ENCODE assay signal across 21 cellular contexts in the genomic region with DNA sequence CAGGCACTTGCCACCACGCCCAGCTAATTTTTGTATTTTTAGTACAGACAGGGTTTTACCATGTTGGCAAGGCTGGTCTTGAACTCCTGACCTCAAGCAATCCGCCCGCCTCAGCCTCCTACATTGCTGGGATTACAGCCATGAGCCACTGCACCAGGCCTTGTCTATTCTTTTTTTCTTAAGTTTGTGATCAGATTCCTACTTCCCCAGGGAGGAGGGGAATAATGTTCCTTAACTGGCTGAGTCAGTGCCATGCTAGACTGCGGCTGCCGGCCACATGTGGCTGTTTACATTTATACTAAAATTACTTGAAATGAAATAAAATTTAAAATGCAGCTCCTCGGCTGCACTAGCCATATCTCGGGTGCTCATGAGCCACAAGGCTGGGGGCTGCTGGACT. TPM values are rescaled to one million over a fixed set of nuclear protein-coding genes. Genes with fewer than 3 reads are reported as not detected.
DNase-seq lines count a peak whose midpoint lies in the region; ATAC-seq and TF ChIP-seq lines count a peak whose summit lies in the region.
"Had no signal": no experiment of that assay in that cellular context is flagged by ENCODE, and none has a peak within 500 bp of the region (broad histone marks: within the 10 kb centered on the region; RNA-seq: fewer than 3 reads in every experiment).

No MANE protein-coding gene starts in this region.

- intact Hi-C loops in CD14-positive monocyte (cut with micrococcal nuclease), result loop anchor here in 1 of 2 donors (5.0 kb wide), 1 partner anchor 104 kb away; no protein-coding TSS in a partner anchor

- ATAC-seq in HG02588 (IDR thresholded peaks at IDR 0.05; ENCODE audit: unreplicated experiment), result no peak
- ATAC-seq: activated T-helper 17 cell treated with anti-CD3 and anti-CD28 coated beads, Interleukin-2, amount 50 U/mL, for 72 hours had no signal

- no peak for DNase-seq in CD14-positive monocyte (ENCODE audit: low spot score)
- no peak for DNase-seq in RWPE1 (ENCODE audit: low spot score)
- DNase-seq in fibroblast of gingiva (ENCODE audit: low read depth), result peak; percentile 92
- DNase-seq in smooth muscle cell (lab: John Stamatoyannopoulos, UW; ENCODE audit: unreplicated experiment), result no peak
- no peak for DNase-seq in GM19238 (ENCODE audit: insufficient read length, low spot score)
- no peak for DNase-seq in central memory CD4-positive, alpha-beta T cell
- no peak for DNase-seq in GM10266 (ENCODE audit: extremely low spot score)
- DNase-seq: activated CD4-positive, alpha-beta memory T cell treated with anti-CD3 and anti-CD28 coated beads for 36 hours; CD4-positive, CD25-positive, alpha-beta regulatory T cell; mesendoderm; NCI-H510A treated with DMSO at 0.1 percent for 48 hours; OCI-M1; stimulated activated CD4-positive, alpha-beta T cell treated with anti-CD3 and anti-CD28 coated beads, Interleukin-4, amount 100 ng/mL, for 24 hours; SW 1271; upper lobe of left lung had no signal

- peaks cover 43% of the 10 kb centered on the region for H3K4me1 Mint-ChIP-seq in CD14-positive monocyte
- H3K4me1 Mint-ChIP-seq: activated T-helper 17 cell treated with anti-CD3 and anti-CD28 coated beads, Interleukin-2, amount 50 U/mL, for 72 hours had no signal

- no peaks in the 10 kb centered on the region for H3K36me3 ChIP-seq in smooth muscle cell (ENCODE audit: low read depth)
- H3K36me3 ChIP-seq: neural progenitor cell had no signal

- TF ChIP-seq CTCF in CD14-positive monocyte (IDR thresholded peaks at IDR 0.05) (no peak), RWPE1 (conservative IDR thresholded peaks at IDR 0.05; ENCODE audit: low read depth) (no peak), smooth muscle cell (IDR thresholded peaks at IDR 0.05; ENCODE audit: borderline replicate concordance, insufficient read depth, poor library complexity, severe bottlenecking) (no peak), GM10266 (IDR thresholded peaks at IDR 0.05; ENCODE audit: control insufficient read depth, insufficient read depth, low read depth, missing control alignments) (no peak)

- no peak overlapping the region for H3K4me3 ChIP-seq in smooth muscle cell
- H3K4me3 ChIP-seq: neural progenitor cell, right atrium auricular region, upper lobe of left lung had no signal

- H3K4me3 Mint-ChIP-seq in CD14-positive monocyte, result no peak overlapping the region
- H3K4me3 Mint-ChIP-seq: activated CD4-positive, alpha-beta memory T cell treated with anti-CD3 and anti-CD28 coated beads for 36 hours; activated T-helper 17 cell treated with anti-CD3 and anti-CD28 coated beads, Interleukin-2, amount 50 U/mL, for 72 hours; brain; CD4-positive, CD25-positive, alpha-beta regulatory T cell; neural progenitor cell had no signal

- H3K4me1 ChIP-seq in smooth muscle cell (ENCODE audit: low read depth), result no peaks in the 10 kb centered on the region

- no peak overlapping the region for H3K4me2 ChIP-seq in smooth muscle cell
- H3K4me2 ChIP-seq: KMS-11, neural progenitor cell had no signal

- H3K9me3 Mint-ChIP-seq in CD14-positive monocyte, result no peaks in the 10 kb centered on the region
- H3K9me3 Mint-ChIP-seq: activated CD4-positive, alpha-beta memory T cell treated with anti-CD3 and anti-CD28 coated beads for 36 hours; activated T-helper 17 cell treated with anti-CD3 and anti-CD28 coated beads, Interleukin-2, amount 50 U/mL, for 72 hours; CD4-positive, CD25-positive, alpha-beta regulatory T cell; neural progenitor cell had no signal

- H3K27me3 ChIP-seq in smooth muscle cell (ENCODE audit: low read depth), result no peaks in the 10 kb centered on the region
- H3K27me3 ChIP-seq: neural progenitor cell, right atrium auricular region, upper lobe of left lung had no signal

- 81% methylated on average over 7 of the region's 7 CpGs for WGBS in smooth muscle cell (ENCODE audit: low lambda C conversion rate)

- no peak overlapping the region for H3K9ac ChIP-seq in smooth muscle cell (ENCODE audit: low read depth)
- H3K9ac ChIP-seq: KMS-11, neural progenitor cell had no signal

- H3K27ac Mint-ChIP-seq in CD14-positive monocyte, result peak overlapping the region in 6 of 7 donors; percentile 41 to 95 (median 68)
- H3K27ac Mint-ChIP-seq: activated CD4-positive, alpha-beta memory T cell treated with anti-CD3 and anti-CD28 coated beads for 36 hours; activated T-helper 17 cell treated with anti-CD3 and anti-CD28 coated beads, Interleukin-2, amount 50 U/mL, for 72 hours; CD4-positive, CD25-positive, alpha-beta regulatory T cell; neural progenitor cell had no signal

- H3K79me2 ChIP-seq in smooth muscle cell (ENCODE audit: low read depth), result no peaks in the 10 kb centered on the region

- no peaks in the 10 kb centered on the region for H3K9me3 ChIP-seq in smooth muscle cell (replicated peaks; ENCODE audit: low read depth)
- H3K9me3 ChIP-seq: right atrium auricular region, upper lobe of left lung had no signal

- POLR2A ChIA-PET in RWPE1 (lab: Yijun Ruan, JAX; ENCODE audit: low non-redundant PET), result no interaction called here

- peaks cover 8% of the 10 kb centered on the region for H4K20me1 ChIP-seq in smooth muscle cell (ENCODE audit: low read depth)

- H2AFZ ChIP-seq in smooth muscle cell (ENCODE audit: low read depth), result no peak overlapping the region
- H2AFZ ChIP-seq: neural progenitor cell had no signal

- CTCF ChIA-PET in RWPE1 (lab: Yijun Ruan, JAX), result interaction anchor here (0.6 kb wide), 1 partner anchor 128 kb away, joined by 4 read pairs; no protein-coding TSS in a partner anchor

- H3K36me3 Mint-ChIP-seq in CD14-positive monocyte, result peaks cover 62 to 83% of the 10 kb centered on the region in 2 donors
- H3K36me3 Mint-ChIP-seq: activated CD4-positive, alpha-beta memory T cell treated with anti-CD3 and anti-CD28 coated beads for 36 hours had no signal

- H3K27ac ChIP-seq in RWPE1, result peak overlapping the region; percentile 19
- peak overlapping the region; percentile 39 for H3K27ac ChIP-seq in smooth muscle cell (ENCODE audit: low read depth)
- H3K27ac ChIP-seq: KMS-11, neural progenitor cell, right atrium auricular region, upper lobe of left lung had no signal

- H3K27me3 Mint-ChIP-seq in CD14-positive monocyte (ENCODE audit: low read depth in 3 of 3), result peaks cover 0 to 2% (median 1%) of the 10 kb centered on the region in 3 donors
- H3K27me3 Mint-ChIP-seq: activated T-helper 17 cell treated with anti-CD3 and anti-CD28 coated beads, Interleukin-2, amount 50 U/mL, for 72 hours; brain had no signal

- H3F3A ChIP-seq in smooth muscle cell (ENCODE audit: low read depth), result no peaks in the 10 kb centered on the region

RNA-seq across cellular contexts. Expression of gene USP36, which starts 27.8 kb away (rescaled TPM):
- 1 to 10 TPM; 4.4 to 6.1 TPM for polyA plus RNA-seq in CD14-positive monocyte
- total RNA-seq in smooth muscle cell, result 14.3 and 29.0 TPM in 2 replicates
- 17.6 and 31.4 TPM in 2 replicates for polyA plus RNA-seq in smooth muscle cell

RNA-seq across cellular contexts. Expression of gene CEP295NL, which starts 34.6 kb away (rescaled TPM):
- under 1 TPM in 1 of 2 donors, not detected in 1; 0.38 TPM for polyA plus RNA-seq in CD14-positive monocyte
- total RNA-seq in smooth muscle cell, result 0.85 and 1.2 TPM in 2 replicates
- 1.8 TPM in 1 of 2 replicates, not detected in the other for polyA plus RNA-seq in smooth muscle cell
- total RNA-seq: activated CD4-positive, alpha-beta memory T cell treated with anti-CD3 and anti-CD28 coated beads for 36 hours; activated T-helper 17 cell treated with anti-CD3 and anti-CD28 coated beads, Interleukin-2, amount 50 U/mL, for 72 hours had no signal

RNA-seq across cellular contexts. Expression of gene TIMP2, which starts 56.8 kb away (rescaled TPM):
- polyA plus RNA-seq in CD14-positive monocyte, result 1 to 10 TPM; 4.5 to 6.4 TPM
- total RNA-seq in smooth muscle cell, result 111 TPM in 2 replicates
- polyA plus RNA-seq in smooth muscle cell, result 37.8 and 40.9 TPM in 2 replicates
